ENCODE assay signal across 8 cellular contexts in the genomic region with DNA sequence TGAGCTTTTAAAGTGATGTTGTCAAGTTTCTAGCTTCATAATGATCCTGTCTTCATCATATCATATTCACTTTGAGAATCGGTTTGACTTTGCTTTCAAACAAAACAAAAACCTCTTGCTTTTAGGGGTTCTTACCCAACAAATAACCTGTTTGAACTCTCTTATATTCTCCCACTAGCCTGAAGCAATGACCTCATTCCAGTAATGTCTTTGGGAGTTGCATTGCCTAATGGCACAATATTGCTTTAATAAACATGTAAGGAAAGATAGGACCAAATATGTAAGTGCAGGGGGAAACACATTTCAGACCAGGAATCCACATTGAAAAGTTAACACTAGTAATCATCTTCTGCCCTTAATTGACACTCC.
DNase-seq lines count a peak whose midpoint lies in the region; ATAC-seq and TF ChIP-seq lines count a peak whose summit lies in the region.

No MANE protein-coding gene starts in this region.

- H3K36me3 Mint-ChIP-seq in dendritic cell treated with granulocyte-macrophage colony-stimulating factor and Interleukin-4, amounts not matched to agents 40 ng/mL and 50 ng/mL, for 4 days (ENCODE audit: low read depth) = peaks cover 20% of the 10 kb centered on the region
- H3K36me3 Mint-ChIP-seq in nephron progenitor cell (ENCODE audit: low read depth) = no peaks in the 10 kb centered on the region

- H3K27ac ChIP-seq in BLaER1 = no peak overlapping the region

- peaks cover 37% of the 10 kb centered on the region for H3K27me3 ChIP-seq in BLaER1

- H3K4me1 ChIP-seq in BLaER1 = peaks cover 25% of the 10 kb centered on the region

- no peak for DNase-seq in NB4 (ENCODE audit: low read depth)
- DNase-seq in nephron progenitor cell = no peak
- no peak for DNase-seq in activated CD4-positive, CD25-positive, alpha-beta regulatory T cell treated with anti-CD3 and anti-CD28 coated beads, Interleukin-2, amount 50 U/mL, for 72 hours
- no peak for DNase-seq in NCI-H1436 (lab: John Stamatoyannopoulos, UW)
- DNase-seq in stimulated activated naive CD4-positive, alpha-beta T cell (lab: John Stamatoyannopoulos, UW) = no peak

- peaks cover 14% of the 10 kb centered on the region; the same call in 1 of the 2 replicates for H3K9me3 ChIP-seq in BLaER1

- intact Hi-C loops in dendritic cell treated with granulocyte-macrophage colony-stimulating factor and Interleukin-4, amounts not matched to agents 40 ng/mL and 50 ng/mL, for 4 days (cut with micrococcal nuclease) = loop anchor here (10.0 kb wide), 1 partner anchor 749 kb away; no protein-coding TSS in a partner anchor

- no peak for TF ChIP-seq POLR2A in NB4 (IDR thresholded peaks at IDR 0.05; ENCODE audit: extremely low read depth, insufficient read length)

- H3K4me3 Mint-ChIP-seq in dendritic cell treated with granulocyte-macrophage colony-stimulating factor and Interleukin-4, amounts not matched to agents 40 ng/mL and 50 ng/mL, for 4 days = peak overlapping the region; percentile 87
- H3K4me3 Mint-ChIP-seq in nephron progenitor cell = peak overlapping the region; percentile 99

- H3K36me3 ChIP-seq in BLaER1 = no peaks in the 10 kb centered on the region

- H3K9ac ChIP-seq in BLaER1 = no peak overlapping the region

- H4K20me1 ChIP-seq in BLaER1 = 0 out of 2 replicates have a peak, but pooled peaks cover 6% of the 10 kb centered on the region

- H3K27me3 Mint-ChIP-seq in dendritic cell treated with granulocyte-macrophage colony-stimulating factor and Interleukin-4, amounts not matched to agents 40 ng/mL and 50 ng/mL, for 4 days = no peaks in the 10 kb centered on the region
- H3K27me3 Mint-ChIP-seq in nephron progenitor cell (ENCODE audit: low read depth, poor library complexity) = peaks cover 6% of the 10 kb centered on the region

- H3K4me3 ChIP-seq in BLaER1 (no peak overlapping the region), NB4 (ENCODE audit: low read depth, low read length) (peak overlapping the region; percentile 73)

- H3K9me3 Mint-ChIP-seq in dendritic cell treated with granulocyte-macrophage colony-stimulating factor and Interleukin-4, amounts not matched to agents 40 ng/mL and 50 ng/mL, for 4 days = no peaks in the 10 kb centered on the region
- H3K9me3 Mint-ChIP-seq in nephron progenitor cell = peaks cover 4% of the 10 kb centered on the region

- H3K4me2 ChIP-seq in BLaER1 = peak overlapping the region; percentile 90; the same call in 1 of the 2 replicates

- ATAC-seq in HG03025 (IDR thresholded peaks at IDR 0.05; ENCODE audit: low FRiP score, unreplicated experiment) = no peak

- TF ChIP-seq CTCF in NB4 (IDR thresholded peaks at IDR 0.05; ENCODE audit: low read depth, low read length) (no peak), nephron progenitor cell (IDR thresholded peaks at IDR 0.05) (no peak)

- H3K4me1 Mint-ChIP-seq in dendritic cell treated with granulocyte-macrophage colony-stimulating factor and Interleukin-4, amounts not matched to agents 40 ng/mL and 50 ng/mL, for 4 days (ENCODE audit: low read depth) = peaks cover 29% of the 10 kb centered on the region
- H3K4me1 Mint-ChIP-seq in nephron progenitor cell = peaks cover 56% of the 10 kb centered on the region

- peak overlapping the region; percentile 99 for H3K27ac Mint-ChIP-seq in dendritic cell treated with granulocyte-macrophage colony-stimulating factor and Interleukin-4, amounts not matched to agents 40 ng/mL and 50 ng/mL, for 4 days
- no peak overlapping the region for H3K27ac Mint-ChIP-seq in nephron progenitor cell
